4 cellular contexts compared by ENCODE assay signal in genomic region chr3:179363332-179363731, GRCh38.
A peak's percentile ranks its signal among the peaks of the same experiment; 100 is the strongest.
TF ChIP-seq lines count a peak whose summit lies in the region.

No MANE protein-coding gene starts in this region.

TF ChIP-seq in HepG2, 621 proteins besides CTCF, POLR2A, EP300 and RAD21:
- TF ChIP-seq ZNF121 (CRISPR knock-in tag; IDR thresholded peaks at IDR 0.05) (peak; percentile 70), ZNF33B (CRISPR knock-in tag; IDR thresholded peaks at IDR 0.05) (no peak), PTBP1 (IDR thresholded peaks at IDR 0.05; ENCODE audit: low read depth, low read length, poor library complexity, severe bottlenecking) (no peak), ZNF567 (CRISPR knock-in tag; IDR thresholded peaks at IDR 0.05; ENCODE audit: borderline replicate concordance) (no peak), SMARCE1 (IDR thresholded peaks at IDR 0.05; ENCODE audit: borderline replicate concordance) (no peak), ZNF552 (CRISPR knock-in tag; IDR thresholded peaks at IDR 0.05; ENCODE audit: borderline replicate concordance) (no peak), GATAD2A (CRISPR knock-in tag; IDR thresholded peaks at IDR 0.05) (no peak), ZNF260 (CRISPR knock-in tag; IDR thresholded peaks at IDR 0.05; ENCODE audit: borderline replicate concordance, low read depth) (no peak)
TF ChIP-seq in HepG2: peak in this region for 1.

TF ChIP-seq in HEK293, 187 proteins besides CTCF, POLR2A, EP300 and RAD21:
- no peak for TF ChIP-seq GLIS2 (tag by site-specific recombination; IDR thresholded peaks at IDR 0.05)
- peak; percentile 52; the same call in 1 of the 2 replicates for TF ChIP-seq ZNF121 (tag by site-specific recombination; IDR thresholded peaks at IDR 0.05)

TF ChIP-seq in WTC11, 78 proteins besides CTCF, POLR2A, EP300 and RAD21:
- peak; percentile 76; the same call in 1 of the 2 replicates for TF ChIP-seq ZNF121 (CRISPR knock-in tag; IDR thresholded peaks at IDR 0.05)
- TF ChIP-seq, protein P1, sequence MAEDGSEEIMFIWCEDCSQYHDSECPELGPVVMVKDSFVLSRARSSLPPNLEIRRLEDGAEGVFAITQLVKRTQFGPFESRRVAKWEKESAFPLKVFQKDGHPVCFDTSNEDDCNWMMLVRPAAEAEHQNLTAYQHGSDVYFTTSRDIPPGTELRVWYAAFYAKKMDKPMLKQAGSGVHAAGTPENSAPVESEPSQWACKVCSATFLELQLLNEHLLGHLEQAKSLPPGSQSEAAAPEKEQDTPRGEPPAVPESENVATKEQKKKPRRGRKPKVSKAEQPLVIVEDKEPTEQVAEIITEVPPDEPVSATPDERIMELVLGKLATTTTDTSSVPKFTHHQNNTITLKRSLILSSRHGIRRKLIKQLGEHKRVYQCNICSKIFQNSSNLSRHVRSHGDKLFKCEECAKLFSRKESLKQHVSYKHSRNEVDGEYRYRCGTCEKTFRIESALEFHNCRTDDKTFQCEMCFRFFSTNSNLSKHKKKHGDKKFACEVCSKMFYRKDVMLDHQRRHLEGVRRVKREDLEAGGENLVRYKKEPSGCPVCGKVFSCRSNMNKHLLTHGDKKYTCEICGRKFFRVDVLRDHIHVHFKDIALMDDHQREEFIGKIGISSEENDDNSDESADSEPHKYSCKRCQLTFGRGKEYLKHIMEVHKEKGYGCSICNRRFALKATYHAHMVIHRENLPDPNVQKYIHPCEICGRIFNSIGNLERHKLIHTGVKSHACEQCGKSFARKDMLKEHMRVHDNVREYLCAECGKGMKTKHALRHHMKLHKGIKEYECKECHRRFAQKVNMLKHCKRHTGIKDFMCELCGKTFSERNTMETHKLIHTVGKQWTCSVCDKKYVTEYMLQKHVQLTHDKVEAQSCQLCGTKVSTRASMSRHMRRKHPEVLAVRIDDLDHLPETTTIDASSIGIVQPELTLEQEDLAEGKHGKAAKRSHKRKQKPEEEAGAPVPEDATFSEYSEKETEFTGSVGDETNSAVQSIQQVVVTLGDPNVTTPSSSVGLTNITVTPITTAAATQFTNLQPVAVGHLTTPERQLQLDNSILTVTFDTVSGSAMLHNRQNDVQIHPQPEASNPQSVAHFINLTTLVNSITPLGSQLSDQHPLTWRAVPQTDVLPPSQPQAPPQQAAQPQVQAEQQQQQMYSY (CRISPR knock-in tag; IDR thresholded peaks at IDR 0.05) = no peak

TF ChIP-seq in K562, 482 proteins besides CTCF, POLR2A, EP300 and RAD21:
- TF ChIP-seq CBFA2T3 (IDR thresholded peaks at IDR 0.05) (no peak), ZNF121 (CRISPR knock-in tag; conservative IDR thresholded peaks at IDR 0.05) (peak; percentile 96), NRF1 (conservative IDR thresholded peaks at IDR 0.05 in 1 of 2, IDR thresholded peaks at IDR 0.05 in 1 of 2) (no peak), RBM25 (IDR thresholded peaks at IDR 0.05; ENCODE audit: low read depth, low read length, severe bottlenecking) (peak; percentile 58)
